8 cellular contexts compared by ENCODE assay signal in genomic region chr17:82863941-82864720, GRCh38.
DNase-seq lines count a peak whose midpoint lies in the region; ATAC-seq lines count a peak whose summit lies in the region.

No MANE protein-coding gene starts in this region.

- peak; percentile 83 for DNase-seq in NCI-H2171 treated with DMSO at 0.1 percent for 48 hours (lab: John Stamatoyannopoulos, UW)
- DNase-seq in activated CD8-positive, alpha-beta memory T cell treated with anti-CD3 and anti-CD28 coated beads for 24 hours: peak; percentile 87
- peak; percentile 88 for DNase-seq in epidermal melanocyte (ENCODE audit: insufficient read length, low spot score)
- DNase-seq in SKM-1 treated with dmso at 0.1 percent for 144 hours (lab: John Stamatoyannopoulos, UW; ENCODE audit: unreplicated experiment): no peak
- DNase-seq in NCI-H226: no peak

- peak overlapping the region in 1 of 7 experiments; percentile 5 for H3K4me3 ChIP-seq in skin epidermis

- peak overlapping the region in 20 of 21 experiments; percentile 18 to 91 (median 76) for H3K27ac ChIP-seq in skin epidermis

- peak; percentile 72 for ATAC-seq in GM18517 (IDR thresholded peaks at IDR 0.05; ENCODE audit: unreplicated experiment)
- peak; percentile 81 for ATAC-seq in HG02759 (IDR thresholded peaks at IDR 0.05; ENCODE audit: unreplicated experiment)

Comparison
In these comparisons a context has a peak if more than half of its experiments do, and no peak if none do; other contexts are left out.
1. DNase-seq: peak in NCI-H2171 treated with DMSO at 0.1 percent for 48 hours (single experiment), activated CD8-positive, alpha-beta memory T cell treated with anti-CD3 and anti-CD28 coated beads for 24 hours (single experiment) and epidermal melanocyte (single experiment); none in SKM-1 treated with dmso at 0.1 percent for 144 hours (single experiment) and NCI-H226 (single experiment).